Comparison of ENCODE assay signal across 1 cellular context in the genomic region with DNA sequence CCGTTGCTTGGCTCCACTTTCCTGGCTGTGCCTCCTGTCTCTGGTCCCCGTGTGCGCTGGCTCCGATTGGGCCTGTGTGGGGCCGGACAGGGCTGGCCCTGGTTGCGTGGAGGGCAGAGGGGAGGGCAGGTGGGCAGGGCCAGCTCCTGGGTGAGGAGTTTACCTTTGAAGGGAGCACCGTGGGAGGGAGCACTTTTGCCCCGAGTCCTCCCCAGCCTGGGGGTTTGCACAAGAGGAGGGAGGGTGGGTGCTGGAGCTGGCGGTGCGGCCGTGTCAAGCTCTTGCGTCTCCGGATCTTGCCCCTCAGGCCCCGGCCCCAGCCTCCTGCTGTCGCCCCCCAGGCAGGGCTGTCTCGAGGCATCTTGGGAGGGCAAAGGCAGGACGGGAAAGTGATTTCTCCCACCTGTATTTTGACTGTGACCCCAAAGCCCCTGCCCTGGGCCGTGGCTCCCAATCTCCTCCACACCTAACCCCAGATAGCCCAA.
TF ChIP-seq lines count a peak whose summit lies in the region.

No MANE protein-coding gene starts in this region.

TF ChIP-seq in K562, 482 proteins besides CTCF, POLR2A, EP300 and RAD21:
- no peak for TF ChIP-seq CREB3L1 (IDR thresholded peaks at IDR 0.05; ENCODE audit: borderline replicate concordance, low read depth)
- no peak for TF ChIP-seq LCOR (CRISPR knock-in tag; IDR thresholded peaks at IDR 0.05)
- peak; percentile 90 for TF ChIP-seq ZNF263 (CRISPR knock-in tag; IDR thresholded peaks at IDR 0.05; ENCODE audit: borderline replicate concordance)
- no peak for TF ChIP-seq CBX5 (IDR thresholded peaks at IDR 0.05; ENCODE audit: borderline replicate concordance, low read depth)
